ENCODE assay signal across 15 cellular contexts in genomic region chr14:60686865-60687264, GRCh38. TPM values are rescaled to one million over a fixed set of nuclear protein-coding genes. Genes with fewer than 3 reads are reported as not detected.
"Had no signal": no experiment of that assay in that cellular context is flagged by ENCODE, and none has a peak within 500 bp of the region (broad histone marks: within the 10 kb centered on the region; RNA-seq: fewer than 3 reads in every experiment).

No MANE protein-coding gene starts in this region.

- ATAC-seq: activated CD8-positive, alpha-beta T cell treated with anti-CD3 and anti-CD28 coated beads, Interleukin-2, amount 10 ng/mL, durations not matched to agents 7 days and 5 days; foreskin keratinocyte; left cardiac atrium; mucosa of descending colon; naive thymus-derived CD8-positive, alpha-beta T cell; right cardiac atrium had no signal

- DNase-seq: activated CD4-positive, alpha-beta T cell treated with anti-CD3 and anti-CD28 coated beads for 4 hours; activated CD8-positive, alpha-beta memory T cell treated with anti-CD3 and anti-CD28 coated beads, Interleukin-2, amount 50 U/mL, for 48 hours; activated CD8-positive, alpha-beta T cell treated with anti-CD3 and anti-CD28 coated beads, Interleukin-2, amount 10 ng/mL, durations not matched to agents 7 days and 5 days; activated naive CD8-positive, alpha-beta T cell treated with anti-CD3 and anti-CD28 coated beads, Interleukin-2, amount 10 ng/mL, durations not matched to agents 7 days and 5 days; aorta; immature natural killer cell; left cardiac atrium; mucosa of descending colon; naive thymus-derived CD8-positive, alpha-beta T cell; posterior cingulate gyrus; right cardiac atrium; T1000; tibial artery had no signal

RNA-seq across cellular contexts. Expression of gene SIX4, which starts 37.3 kb away (rescaled TPM):
- total RNA-seq: naive thymus-derived CD8-positive, alpha-beta T cell had no signal

RNA-seq across cellular contexts. Expression of gene SIX1, which starts 37.6 kb away (rescaled TPM):
- total RNA-seq: activated CD8-positive, alpha-beta T cell treated with anti-CD3 and anti-CD28 coated beads, Interleukin-2, amount 10 ng/mL, durations not matched to agents 7 days and 5 days; activated naive CD8-positive, alpha-beta T cell treated with anti-CD3 and anti-CD28 coated beads, Interleukin-2, amount 10 ng/mL, durations not matched to agents 7 days and 5 days; foreskin keratinocyte; naive thymus-derived CD8-positive, alpha-beta T cell; right cardiac atrium; smooth muscle cell had no signal
